Comparison of ENCODE assay signal across 1 cellular context in the genomic region with DNA sequence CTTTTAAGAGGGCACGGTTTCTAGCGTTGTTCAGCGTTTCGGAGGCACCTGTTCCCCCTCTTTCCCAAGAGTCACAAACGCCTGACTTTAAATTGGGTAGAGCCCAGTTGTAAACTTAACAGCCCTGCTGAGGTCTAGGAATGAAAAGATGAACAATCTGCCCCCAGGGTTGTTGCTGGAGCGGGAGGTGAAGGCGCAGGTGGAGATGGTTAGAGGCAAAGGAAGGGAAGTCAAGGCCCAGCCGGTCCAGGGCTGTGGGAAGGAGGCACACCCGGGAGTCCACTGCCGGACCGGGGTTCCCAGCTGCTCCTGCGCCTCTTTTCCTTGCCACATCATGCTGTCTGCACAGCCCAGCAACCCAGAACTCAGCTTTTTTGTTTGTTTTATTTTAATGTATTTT.
TF ChIP-seq lines count a peak whose summit lies in the region.

No MANE protein-coding gene starts in this region.

TF ChIP-seq in H1, 55 proteins besides CTCF, POLR2A, EP300 and RAD21:
- no peak for TF ChIP-seq CBX5 (IDR thresholded peaks at IDR 0.05; ENCODE audit: low read depth, low read length)
- TF ChIP-seq GABPA (IDR thresholded peaks at IDR 0.05; ENCODE audit: borderline replicate concordance, insufficient read depth, low read length) = no peak
- TF ChIP-seq RFX5 (IDR thresholded peaks at IDR 0.05; ENCODE audit: borderline replicate concordance, low read depth, low read length) = no peak
- TF ChIP-seq, protein P1, sequence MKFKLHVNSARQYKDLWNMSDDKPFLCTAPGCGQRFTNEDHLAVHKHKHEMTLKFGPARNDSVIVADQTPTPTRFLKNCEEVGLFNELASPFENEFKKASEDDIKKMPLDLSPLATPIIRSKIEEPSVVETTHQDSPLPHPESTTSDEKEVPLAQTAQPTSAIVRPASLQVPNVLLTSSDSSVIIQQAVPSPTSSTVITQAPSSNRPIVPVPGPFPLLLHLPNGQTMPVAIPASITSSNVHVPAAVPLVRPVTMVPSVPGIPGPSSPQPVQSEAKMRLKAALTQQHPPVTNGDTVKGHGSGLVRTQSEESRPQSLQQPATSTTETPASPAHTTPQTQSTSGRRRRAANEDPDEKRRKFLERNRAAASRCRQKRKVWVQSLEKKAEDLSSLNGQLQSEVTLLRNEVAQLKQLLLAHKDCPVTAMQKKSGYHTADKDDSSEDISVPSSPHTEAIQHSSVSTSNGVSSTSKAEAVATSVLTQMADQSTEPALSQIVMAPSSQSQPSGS (IDR thresholded peaks at IDR 0.05; ENCODE audit: low read length) = no peak
- no peak for TF ChIP-seq RBBP5 (IDR thresholded peaks at IDR 0.05; ENCODE audit: borderline replicate concordance, low read depth, low read length)
- TF ChIP-seq JUND (IDR thresholded peaks at IDR 0.05; ENCODE audit: low read length) = no peak
- no peak for TF ChIP-seq SRF (IDR thresholded peaks at IDR 0.05; ENCODE audit: low read depth, low read length)
- no peak for TF ChIP-seq SUZ12 (IDR thresholded peaks at IDR 0.05; ENCODE audit: low read length)
- no peak for TF ChIP-seq SP1 (IDR thresholded peaks at IDR 0.05; ENCODE audit: low read depth, low read length)
- no peak for TF ChIP-seq SIRT6 (IDR thresholded peaks at IDR 0.05; ENCODE audit: low read length)
- no peak for TF ChIP-seq CHD2 (IDR thresholded peaks at IDR 0.05; ENCODE audit: low read length)
- no peak for TF ChIP-seq TBP (IDR thresholded peaks at IDR 0.05; ENCODE audit: low read depth, low read length)
- TF ChIP-seq SP4 (IDR thresholded peaks at IDR 0.05; ENCODE audit: low read length) = no peak
- TF ChIP-seq BRCA1 (IDR thresholded peaks at IDR 0.05; ENCODE audit: low read depth, low read length) = no peak
- TF ChIP-seq BCL11A (IDR thresholded peaks at IDR 0.05; ENCODE audit: low read depth in 2 of 2, low read length in 2 of 2) = no peak
